Comparison of ENCODE assay signal across 8 cellular contexts in the genomic region with DNA sequence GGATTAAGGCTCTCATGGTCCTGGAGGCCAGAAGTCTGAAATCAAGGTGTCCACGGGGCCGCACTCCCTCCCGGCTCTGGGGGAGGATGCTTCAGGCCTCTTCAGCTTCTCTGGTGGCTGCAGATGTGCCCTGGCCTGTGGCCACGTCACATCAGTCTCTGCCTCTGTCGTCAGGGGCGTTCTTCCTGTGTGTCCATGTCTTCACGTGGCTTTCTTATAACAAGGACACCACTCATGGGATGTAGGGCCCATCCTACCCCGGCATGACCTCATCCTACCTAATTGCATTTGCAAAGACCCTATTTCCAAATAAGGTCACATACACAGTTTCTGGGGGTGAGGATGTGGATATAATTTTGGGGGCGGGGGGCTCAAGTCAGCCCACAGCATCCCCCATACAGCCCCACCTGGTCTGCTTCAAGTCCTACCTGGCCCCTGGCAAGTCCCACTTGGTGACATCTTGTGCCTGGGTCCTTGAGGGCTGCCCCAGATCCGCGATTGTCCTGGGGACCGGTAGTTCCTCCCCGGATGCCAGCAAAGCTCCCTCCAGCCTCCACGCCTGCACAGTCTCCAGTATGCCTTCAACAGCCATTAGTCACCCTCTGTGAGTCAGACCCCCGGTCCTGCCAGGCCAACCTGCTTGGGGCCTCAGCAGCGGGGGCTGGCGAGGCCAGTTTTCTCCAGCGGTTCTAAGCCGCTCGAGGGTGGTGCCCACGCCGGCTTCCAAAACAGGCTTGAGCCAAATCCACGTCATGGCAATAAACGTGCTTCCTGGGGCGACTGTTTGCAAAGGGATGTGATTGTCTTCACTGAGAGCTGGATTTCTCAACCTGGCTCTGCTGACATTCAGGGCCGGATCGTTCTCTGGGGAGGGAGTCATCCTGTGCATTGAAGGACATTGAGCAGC. TPM values are rescaled to one million over a fixed set of nuclear protein-coding genes. Genes with fewer than 3 reads are reported as not detected.
DNase-seq lines count a peak whose midpoint lies in the region; ATAC-seq and TF ChIP-seq lines count a peak whose summit lies in the region.

No MANE protein-coding gene starts in this region.

- no peak for TF ChIP-seq CTCF in epithelial cell of esophagus (IDR thresholded peaks at IDR 0.05; ENCODE audit: insufficient read depth, low read depth, low read length, missing control alignments)
- TF ChIP-seq CTCF in uterus (IDR thresholded peaks at IDR 0.05) = no peak

- TF ChIP-seq POLR2A in uterus (IDR thresholded peaks at IDR 0.05) = no peak

- H3K9me3 ChIP-seq in mucosa of stomach (ENCODE audit: control insufficient read depth, low read length) = no peaks in the 10 kb centered on the region
- H3K9me3 ChIP-seq in uterus = no peaks in the 10 kb centered on the region

- peak overlapping the region; percentile 31 for H3K9ac ChIP-seq in mucosa of stomach (ENCODE audit: low read length)

- intact Hi-C loops in uterus (cut with DNase I; ENCODE audit: low total_unique reads) = no loop called here

- H3K4me1 ChIP-seq in mucosa of stomach (ENCODE audit: control insufficient read depth, insufficient read depth, low read length) = peaks cover 11% of the 10 kb centered on the region
- H3K4me1 ChIP-seq in uterus = peaks cover 10 to 11% of the 10 kb centered on the region in 2 donors

- DNase-seq in NCI-H2196 (lab: John Stamatoyannopoulos, UW; ENCODE audit: unreplicated experiment) = peak; percentile 35
- DNase-seq in NCI-H2196 treated with DMSO at 0.1 percent for 48 hours (lab: John Stamatoyannopoulos, UW; ENCODE audit: unreplicated experiment) = no peak
- DNase-seq in RPMI7951 (ENCODE audit: low read depth) = peak; percentile 98
- peak; percentile 100 for DNase-seq in epithelial cell of esophagus (ENCODE audit: low read depth)
- peak; percentile 95 to 96 for DNase-seq in uterus
- no peak for DNase-seq in NCI-H345 treated with DMSO at 0.1 percent for 48 hours (lab: John Stamatoyannopoulos, UW; ENCODE audit: unreplicated experiment)

- H3K27me3 ChIP-seq in mucosa of stomach (ENCODE audit: control insufficient read depth, insufficient read depth, low read length) (no peaks in the 10 kb centered on the region), uterus (no peaks in the 10 kb centered on the region)

- H3K36me3 ChIP-seq in mucosa of stomach (ENCODE audit: control insufficient read depth, insufficient read depth, low read length) = no peaks in the 10 kb centered on the region
- H3K36me3 ChIP-seq in uterus = no peaks in the 10 kb centered on the region

- H3K4me3 ChIP-seq in epithelial cell of esophagus (ENCODE audit: low read length) = no peak overlapping the region
- H3K4me3 ChIP-seq in mucosa of stomach (ENCODE audit: low read length) = no peak overlapping the region
- H3K4me3 ChIP-seq in uterus = peak overlapping the region in 1 of 2 donors; percentile 12

- no peak for ATAC-seq in HG03095 (IDR thresholded peaks at IDR 0.05; ENCODE audit: unreplicated experiment)

- peak overlapping the region; percentile 92 to 93 for H3K27ac ChIP-seq in uterus

RNA-seq across cellular contexts. Expression of gene MYO9B, which starts 32.2 kb away (rescaled TPM):
- 31.6 and 36.9 TPM in 2 replicates for total RNA-seq in RPMI7951 (2014; rRNA removed; shearing (Covaris generic))
- 100 to 1,000 TPM in 1 of 4 donors, 10 to 100 TPM in 3; 17.6 to 117 (median 54.1) TPM for total RNA-seq in uterus

RNA-seq across cellular contexts. Expression of gene HAUS8, which starts 32.5 kb away (rescaled TPM):
- 13.8 and 15.9 TPM in 2 replicates for total RNA-seq in RPMI7951 (2014; rRNA removed; shearing (Covaris generic))
- total RNA-seq in uterus = 10 to 100 TPM in 2 of 4 donors, 1 to 10 TPM in 2; 2.6 to 11.5 (median 6.9) TPM

Comparison
In these comparisons a context has a peak if more than half of its experiments do, and no peak if none do; other contexts are left out.
1. DNase-seq: peak in NCI-H2196 (single experiment), RPMI7951 (single experiment), epithelial cell of esophagus (single experiment) and uterus (2 of 2); none in NCI-H2196 treated with DMSO at 0.1 percent for 48 hours (single experiment) and NCI-H345 treated with DMSO at 0.1 percent for 48 hours (single experiment).